Comparison of ENCODE assay signal across 2 cellular contexts in the genomic region with DNA sequence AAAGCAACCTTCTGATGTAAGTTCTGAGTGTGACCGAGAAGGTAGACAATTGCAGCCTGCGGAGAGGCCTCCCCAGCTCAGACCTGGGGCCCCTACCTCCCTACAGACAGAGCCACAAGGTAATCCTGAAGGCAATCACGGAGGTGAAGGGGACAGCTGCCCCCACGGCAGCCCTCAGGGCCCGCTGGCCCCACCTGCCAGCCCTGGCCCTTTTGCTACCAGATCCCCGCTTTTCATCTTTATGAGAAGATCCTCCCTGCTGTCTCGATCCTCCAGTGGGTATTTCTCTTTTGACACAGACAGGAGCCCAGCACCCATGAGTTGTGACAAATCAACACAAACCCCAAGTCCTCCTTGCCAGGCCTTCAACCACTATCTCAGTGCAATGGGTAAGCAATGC.
TF ChIP-seq lines count a peak whose summit lies in the region.

No MANE protein-coding gene starts in this region.

TF ChIP-seq in SK-N-SH, 30 proteins besides CTCF, POLR2A, EP300 and RAD21 (continued from another document):
- TF ChIP-seq, protein P1, sequence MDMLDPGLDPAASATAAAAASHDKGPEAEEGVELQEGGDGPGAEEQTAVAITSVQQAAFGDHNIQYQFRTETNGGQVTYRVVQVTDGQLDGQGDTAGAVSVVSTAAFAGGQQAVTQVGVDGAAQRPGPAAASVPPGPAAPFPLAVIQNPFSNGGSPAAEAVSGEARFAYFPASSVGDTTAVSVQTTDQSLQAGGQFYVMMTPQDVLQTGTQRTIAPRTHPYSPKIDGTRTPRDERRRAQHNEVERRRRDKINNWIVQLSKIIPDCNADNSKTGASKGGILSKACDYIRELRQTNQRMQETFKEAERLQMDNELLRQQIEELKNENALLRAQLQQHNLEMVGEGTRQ (IDR thresholded peaks at IDR 0.05; ENCODE audit: borderline replicate concordance, low read depth, low read length) = no peak
- TF ChIP-seq, protein P2, sequence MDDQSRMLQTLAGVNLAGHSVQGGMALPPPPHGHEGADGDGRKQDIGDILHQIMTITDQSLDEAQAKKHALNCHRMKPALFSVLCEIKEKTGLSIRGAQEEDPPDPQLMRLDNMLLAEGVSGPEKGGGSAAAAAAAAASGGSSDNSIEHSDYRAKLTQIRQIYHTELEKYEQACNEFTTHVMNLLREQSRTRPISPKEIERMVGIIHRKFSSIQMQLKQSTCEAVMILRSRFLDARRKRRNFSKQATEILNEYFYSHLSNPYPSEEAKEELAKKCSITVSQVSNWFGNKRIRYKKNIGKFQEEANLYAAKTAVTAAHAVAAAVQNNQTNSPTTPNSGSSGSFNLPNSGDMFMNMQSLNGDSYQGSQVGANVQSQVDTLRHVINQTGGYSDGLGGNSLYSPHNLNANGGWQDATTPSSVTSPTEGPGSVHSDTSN (IDR thresholded peaks at IDR 0.05) = no peak
- TF ChIP-seq, protein P3, sequence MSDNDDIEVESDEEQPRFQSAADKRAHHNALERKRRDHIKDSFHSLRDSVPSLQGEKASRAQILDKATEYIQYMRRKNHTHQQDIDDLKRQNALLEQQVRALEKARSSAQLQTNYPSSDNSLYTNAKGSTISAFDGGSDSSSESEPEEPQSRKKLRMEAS (IDR thresholded peaks at IDR 0.05; ENCODE audit: low read depth) = no peak
- TF ChIP-seq, protein P4, sequence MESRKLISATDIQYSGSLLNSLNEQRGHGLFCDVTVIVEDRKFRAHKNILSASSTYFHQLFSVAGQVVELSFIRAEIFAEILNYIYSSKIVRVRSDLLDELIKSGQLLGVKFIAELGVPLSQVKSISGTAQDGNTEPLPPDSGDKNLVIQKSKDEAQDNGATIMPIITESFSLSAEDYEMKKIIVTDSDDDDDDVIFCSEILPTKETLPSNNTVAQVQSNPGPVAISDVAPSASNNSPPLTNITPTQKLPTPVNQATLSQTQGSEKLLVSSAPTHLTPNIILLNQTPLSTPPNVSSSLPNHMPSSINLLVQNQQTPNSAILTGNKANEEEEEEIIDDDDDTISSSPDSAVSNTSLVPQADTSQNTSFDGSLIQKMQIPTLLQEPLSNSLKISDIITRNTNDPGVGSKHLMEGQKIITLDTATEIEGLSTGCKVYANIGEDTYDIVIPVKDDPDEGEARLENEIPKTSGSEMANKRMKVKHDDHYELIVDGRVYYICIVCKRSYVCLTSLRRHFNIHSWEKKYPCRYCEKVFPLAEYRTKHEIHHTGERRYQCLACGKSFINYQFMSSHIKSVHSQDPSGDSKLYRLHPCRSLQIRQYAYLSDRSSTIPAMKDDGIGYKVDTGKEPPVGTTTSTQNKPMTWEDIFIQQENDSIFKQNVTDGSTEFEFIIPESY (IDR thresholded peaks at IDR 0.05; ENCODE audit: borderline replicate concordance, low read depth) = no peak
- TF ChIP-seq EZH2phosphoT487 (IDR thresholded peaks at IDR 0.05; ENCODE audit: borderline replicate concordance, low read depth) (no peak), ELF1 (IDR thresholded peaks at IDR 0.05) (no peak), GATA2 (CRISPR knock-in tag; IDR thresholded peaks at IDR 0.05) (no peak)
- TF ChIP-seq, protein P5, sequence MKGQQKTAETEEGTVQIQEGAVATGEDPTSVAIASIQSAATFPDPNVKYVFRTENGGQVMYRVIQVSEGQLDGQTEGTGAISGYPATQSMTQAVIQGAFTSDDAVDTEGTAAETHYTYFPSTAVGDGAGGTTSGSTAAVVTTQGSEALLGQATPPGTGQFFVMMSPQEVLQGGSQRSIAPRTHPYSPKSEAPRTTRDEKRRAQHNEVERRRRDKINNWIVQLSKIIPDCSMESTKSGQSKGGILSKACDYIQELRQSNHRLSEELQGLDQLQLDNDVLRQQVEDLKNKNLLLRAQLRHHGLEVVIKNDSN (IDR thresholded peaks at IDR 0.05; ENCODE audit: borderline replicate concordance, low read depth) = no peak

TF ChIP-seq in SK-N-SH treated with all-trans-retinoic acid at 6 μM for 48 hours, 23 proteins besides CTCF, POLR2A, EP300 and RAD21 (continued from another document):
- TF ChIP-seq, protein P6, sequence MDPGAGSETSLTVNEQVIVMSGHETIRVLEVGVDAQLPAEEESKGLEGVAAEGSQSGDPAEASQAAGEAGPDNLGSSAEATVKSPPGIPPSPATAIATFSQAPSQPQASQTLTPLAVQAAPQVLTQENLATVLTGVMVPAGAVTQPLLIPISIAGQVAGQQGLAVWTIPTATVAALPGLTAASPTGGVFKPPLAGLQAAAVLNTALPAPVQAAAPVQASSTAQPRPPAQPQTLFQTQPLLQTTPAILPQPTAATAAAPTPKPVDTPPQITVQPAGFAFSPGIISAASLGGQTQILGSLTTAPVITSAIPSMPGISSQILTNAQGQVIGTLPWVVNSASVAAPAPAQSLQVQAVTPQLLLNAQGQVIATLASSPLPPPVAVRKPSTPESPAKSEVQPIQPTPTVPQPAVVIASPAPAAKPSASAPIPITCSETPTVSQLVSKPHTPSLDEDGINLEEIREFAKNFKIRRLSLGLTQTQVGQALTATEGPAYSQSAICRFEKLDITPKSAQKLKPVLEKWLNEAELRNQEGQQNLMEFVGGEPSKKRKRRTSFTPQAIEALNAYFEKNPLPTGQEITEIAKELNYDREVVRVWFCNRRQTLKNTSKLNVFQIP (CRISPR knock-in tag; IDR thresholded peaks at IDR 0.05; ENCODE audit: borderline replicate concordance, low read depth) = no peak
- TF ChIP-seq ZNF565 (CRISPR knock-in tag; conservative IDR thresholded peaks at IDR 0.05; ENCODE audit: low read depth) (no peak), GLIS3 (CRISPR knock-in tag; IDR thresholded peaks at IDR 0.05) (no peak), TCF4 (CRISPR knock-in tag; IDR thresholded peaks at IDR 0.05; ENCODE audit: borderline replicate concordance) (no peak), BACH2 (CRISPR knock-in tag; IDR thresholded peaks at IDR 0.05; ENCODE audit: borderline replicate concordance) (no peak)
